In genomic region chr12:53564941-53565340, GRCh38 we compare ENCODE assay signal across 32 cellular contexts. TPM values are rescaled to one million over a fixed set of nuclear protein-coding genes. Genes with fewer than 3 reads are reported as not detected.
DNase-seq lines count a peak whose midpoint lies in the region; ATAC-seq and TF ChIP-seq lines count a peak whose summit lies in the region.
"Had no signal": no experiment of that assay in that cellular context is flagged by ENCODE, and none has a peak within 500 bp of the region (broad histone marks: within the 10 kb centered on the region; RNA-seq: fewer than 3 reads in every experiment).

No MANE protein-coding gene starts in this region.

- peaks cover 32% of the 10 kb centered on the region for H3K4me1 Mint-ChIP-seq in CD14-positive monocyte
- peaks cover 54% of the 10 kb centered on the region for H3K4me1 Mint-ChIP-seq in stimulated activated naive CD8-positive, alpha-beta T cell treated with anti-CD3 and anti-CD28 coated beads, Interleukin-15, amount 100 ng/mL, for 72 hours

- peak; percentile 88 to 91 for ATAC-seq in gastrocnemius medialis
- ATAC-seq in HG02798 (IDR thresholded peaks at IDR 0.05; ENCODE audit: poor library complexity, unreplicated experiment) = no peak
- ATAC-seq in stimulated activated naive CD8-positive, alpha-beta T cell treated with anti-CD3 and anti-CD28 coated beads, Interleukin-15, amount 100 ng/mL, for 72 hours = no peak
- ATAC-seq: activated CD8-positive, alpha-beta T cell treated with anti-CD3 and anti-CD28 coated beads, Interleukin-2, amount 10 ng/mL, durations not matched to agents 7 days and 5 days; GM12878; left lobe of liver; right lobe of liver had no signal

- no peaks in the 10 kb centered on the region for H3K27me3 ChIP-seq in gastrocnemius medialis
- H3K27me3 ChIP-seq: BE2C, right lobe of liver, SJSA1 had no signal

- no peak for TF ChIP-seq POLR2A in gastrocnemius medialis (IDR thresholded peaks at IDR 0.05)

- DNase-seq in CD14-positive monocyte (ENCODE audit: low spot score) = no peak
- DNase-seq in NOMO-1 (lab: John Stamatoyannopoulos, UW; ENCODE audit: unreplicated experiment in 2 of 2) = peak; percentile 55 to 71
- DNase-seq in fibroblast of villous mesenchyme (ENCODE audit: low read depth) = peak; percentile 34
- DNase-seq in gastrocnemius medialis = peak; percentile 14 to 38
- DNase-seq in NCI-H526 treated with DMSO at 0.1 percent for 48 hours (lab: John Stamatoyannopoulos, UW) = no peak
- DNase-seq in stimulated activated naive CD8-positive, alpha-beta T cell treated with anti-CD3 and anti-CD28 coated beads, Interleukin-15, amount 100 ng/mL, for 72 hours = no peak
- DNase-seq in NK-92 (lab: John Stamatoyannopoulos, UW; ENCODE audit: unreplicated experiment) = no peak
- DNase-seq: ACHN; activated CD4-positive, alpha-beta T cell treated with anti-CD3 and anti-CD28 coated beads for 4 hours; activated CD8-positive, alpha-beta T cell treated with anti-CD3 and anti-CD28 coated beads, Interleukin-2, amount 10 ng/mL, durations not matched to agents 7 days and 5 days; activated naive CD4-positive, alpha-beta T cell treated with anti-CD3 and anti-CD28 coated beads, Interleukin-2, amount 50 U/mL, for 16 hours; amniotic stem cell; BE2C; DMS153; mesendoderm; NCI-H1417 treated with DMSO at 0.1 percent for 48 hours; NCI-H2029 treated with DMSO at 0.1 percent for 48 hours; NCI-H69; right lobe of liver; stimulated activated CD4-positive, alpha-beta T cell treated with anti-CD3 and anti-CD28 coated beads, Interleukin-4, amount 100 ng/mL, for 24 hours; T-helper 9 cell; trophoblast cell; WERI-Rb-1 had no signal

- H3K36me3 ChIP-seq in gastrocnemius medialis = no peaks in the 10 kb centered on the region
- H3K36me3 ChIP-seq: BE2C, SJSA1, WERI-Rb-1 had no signal

- no peaks in the 10 kb centered on the region for H3K9me3 ChIP-seq in gastrocnemius medialis
- H3K9me3 ChIP-seq: BE2C, right lobe of liver, SJSA1 had no signal

- peak overlapping the region; percentile 21 to 59 (median 45) for H3K27ac ChIP-seq in gastrocnemius medialis
- H3K27ac ChIP-seq: right lobe of liver, SJSA1, WERI-Rb-1 had no signal

- TF ChIP-seq CTCF in CD14-positive monocyte (IDR thresholded peaks at IDR 0.05) = no peak
- TF ChIP-seq CTCF in fibroblast of villous mesenchyme (IDR thresholded peaks at IDR 0.05; ENCODE audit: insufficient read depth, low read depth, low read length) = no peak
- TF ChIP-seq CTCF in gastrocnemius medialis (IDR thresholded peaks at IDR 0.05 in 4 of 5, conservative IDR thresholded peaks at IDR 0.05 in 1 of 5) = no peak

- H3K4me3 ChIP-seq in fibroblast of villous mesenchyme (ENCODE audit: low read depth, low read length) (no peak overlapping the region), gastrocnemius medialis (no peak overlapping the region)
- H3K4me3 ChIP-seq: GM12878, right lobe of liver, SJSA1 had no signal

- H3K36me3 Mint-ChIP-seq in CD14-positive monocyte = peaks cover 11 to 26% of the 10 kb centered on the region in 2 donors

- no peak overlapping the region for H3K4me3 Mint-ChIP-seq in CD14-positive monocyte
- no peak overlapping the region for H3K4me3 Mint-ChIP-seq in stimulated activated naive CD8-positive, alpha-beta T cell treated with anti-CD3 and anti-CD28 coated beads, Interleukin-15, amount 100 ng/mL, for 72 hours
- H3K4me3 Mint-ChIP-seq: activated CD8-positive, alpha-beta T cell treated with anti-CD3 and anti-CD28 coated beads, Interleukin-2, amount 10 ng/mL, durations not matched to agents 7 days and 5 days; IgD-negative memory B cell had no signal

- H3K27me3 Mint-ChIP-seq in CD14-positive monocyte (ENCODE audit: low read depth in 3 of 3) = no peaks in the 10 kb centered on the region
- H3K27me3 Mint-ChIP-seq in stimulated activated naive CD8-positive, alpha-beta T cell treated with anti-CD3 and anti-CD28 coated beads, Interleukin-15, amount 100 ng/mL, for 72 hours = no peaks in the 10 kb centered on the region
- H3K27me3 Mint-ChIP-seq: IgD-negative memory B cell had no signal

- H3K4me1 ChIP-seq in gastrocnemius medialis = peaks cover 22 to 38% of the 10 kb centered on the region in 2 donors
- H3K4me1 ChIP-seq: BE2C had no signal

- H3K27ac Mint-ChIP-seq in CD14-positive monocyte = peak overlapping the region in 4 of 7 donors; percentile 60 to 90 (median 76)
- no peak overlapping the region for H3K27ac Mint-ChIP-seq in stimulated activated naive CD8-positive, alpha-beta T cell treated with anti-CD3 and anti-CD28 coated beads, Interleukin-15, amount 100 ng/mL, for 72 hours
- H3K27ac Mint-ChIP-seq: activated CD8-positive, alpha-beta T cell treated with anti-CD3 and anti-CD28 coated beads, Interleukin-2, amount 10 ng/mL, durations not matched to agents 7 days and 5 days; activated T-helper 2 cell treated with anti-CD3 and anti-CD28 coated beads, Interferon-gamma antibody, Interleukin-2, Interleukin-4, amounts not matched to agents 10 μg/mL and 5 μg/mL and 100 μg/mL, durations not matched to agents 14 hours and 24 hours and 36 hours; IgD-negative memory B cell had no signal

- no peaks in the 10 kb centered on the region for H3K9me3 Mint-ChIP-seq in CD14-positive monocyte
- peaks cover 0 to 10% of the 10 kb centered on the region in 2 donors for H3K9me3 Mint-ChIP-seq in stimulated activated naive CD8-positive, alpha-beta T cell treated with anti-CD3 and anti-CD28 coated beads, Interleukin-15, amount 100 ng/mL, for 72 hours
- H3K9me3 Mint-ChIP-seq: activated T-helper 2 cell treated with anti-CD3 and anti-CD28 coated beads, Interferon-gamma antibody, Interleukin-2, Interleukin-4, amounts not matched to agents 10 μg/mL and 5 μg/mL and 100 μg/mL, durations not matched to agents 14 hours and 24 hours and 36 hours had no signal

- intact Hi-C loops in CD14-positive monocyte (cut with micrococcal nuclease) (no loop called here), gastrocnemius medialis (cut with DNase I; ENCODE audit: low total_unique reads) (no loop called here)

- in situ Hi-C loops in gastrocnemius medialis (cut with MboI; ENCODE audit: low sequenced_read_pairs in 4 of 4) = no loop called here

RNA-seq across cellular contexts. Expression of gene NPFF, which starts 57.7 kb away (rescaled TPM):
- polyA plus RNA-seq in CD14-positive monocyte = not detected
- not detected in 2 replicates for total RNA-seq in fibroblast of villous mesenchyme
- not detected for total RNA-seq in gastrocnemius medialis
- total RNA-seq: activated CD8-positive, alpha-beta T cell treated with anti-CD3 and anti-CD28 coated beads, Interleukin-2, amount 10 ng/mL, durations not matched to agents 7 days and 5 days; activated T-helper 2 cell treated with anti-CD3 and anti-CD28 coated beads, Interferon-gamma antibody, Interleukin-2, Interleukin-4, amounts not matched to agents 10 μg/mL and 5 μg/mL and 100 μg/mL, durations not matched to agents 14 hours and 24 hours and 36 hours; cerebellum; left lobe of liver; posterior vena cava; right lobe of liver; RPMI7951; SJSA1 had no signal
- polyA plus RNA-seq: IgD-negative memory B cell had no signal

Comparison
In these comparisons a context has a peak if more than half of its experiments do, and no peak if none do; other contexts are left out.
1. DNase-seq: peak in NOMO-1 (2 of 2), fibroblast of villous mesenchyme (single experiment) and gastrocnemius medialis (2 of 2); none in CD14-positive monocyte (single experiment), NCI-H526 treated with DMSO at 0.1 percent for 48 hours (single experiment), stimulated activated naive CD8-positive, alpha-beta T cell treated with anti-CD3 and anti-CD28 coated beads, Interleukin-15, amount 100 ng/mL, for 72 hours (0 of 2) and NK-92 (single experiment).
2. H3K27ac Mint-ChIP-seq: peak in CD14-positive monocyte (4 of 7); none in stimulated activated naive CD8-positive, alpha-beta T cell treated with anti-CD3 and anti-CD28 coated beads, Interleukin-15, amount 100 ng/mL, for 72 hours (0 of 2).
3. ATAC-seq: peak in gastrocnemius medialis (2 of 2); none in HG02798 (single experiment) and stimulated activated naive CD8-positive, alpha-beta T cell treated with anti-CD3 and anti-CD28 coated beads, Interleukin-15, amount 100 ng/mL, for 72 hours (single experiment).